In the genomic region with DNA sequence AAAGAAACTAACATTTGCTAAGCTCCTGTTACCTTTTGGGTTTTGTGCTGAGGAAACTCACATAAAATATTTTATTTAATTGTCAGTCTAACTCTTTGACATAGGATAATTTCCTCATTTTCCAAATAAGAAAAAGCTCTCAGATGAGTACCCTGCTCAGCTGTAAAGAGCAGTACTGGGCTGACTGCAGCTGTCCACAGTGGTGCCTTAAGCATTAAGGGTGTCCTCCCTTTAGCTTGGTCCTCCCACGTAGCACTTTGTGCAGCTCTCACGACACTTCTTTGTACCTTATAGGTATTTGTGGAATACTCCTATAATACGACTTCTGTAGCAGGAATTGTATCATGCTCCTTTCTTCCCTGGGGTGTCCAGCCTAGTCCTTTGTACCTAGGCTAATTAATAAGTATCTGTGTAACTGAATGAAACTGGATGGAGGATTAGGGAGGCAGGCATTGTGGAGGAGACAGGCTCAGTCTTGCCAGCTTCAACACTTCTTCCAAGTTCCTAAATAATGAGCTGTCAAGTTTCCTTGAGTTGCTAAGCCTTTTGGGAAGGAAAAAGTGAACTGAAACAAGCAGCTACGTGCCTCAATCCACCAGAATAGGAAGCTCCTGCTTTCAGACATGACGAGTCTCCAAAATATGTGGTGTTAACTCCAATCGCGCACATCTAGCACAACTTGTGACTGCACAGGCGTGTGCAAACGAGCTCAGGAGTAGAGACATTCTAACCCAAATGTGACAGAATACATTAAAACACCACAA, we compare ENCODE assay signal across 16 cellular contexts.
DNase-seq lines count a peak whose midpoint lies in the region; ATAC-seq and TF ChIP-seq lines count a peak whose summit lies in the region.
"Had no signal": no experiment of that assay in that cellular context is flagged by ENCODE, and none has a peak within 500 bp of the region (broad histone marks: within the 10 kb centered on the region; RNA-seq: fewer than 3 reads in every experiment).

No MANE protein-coding gene starts in this region.

- no peak overlapping the region for H3K4me3 ChIP-seq in epithelial cell of esophagus (ENCODE audit: low read length)
- H3K4me3 ChIP-seq in osteoblast (ENCODE audit: insufficient read depth, low read length), result no peak overlapping the region
- no peak overlapping the region for H3K4me3 ChIP-seq in gastrocnemius medialis
- H3K4me3 ChIP-seq: left ventricle myocardium inferior, spleen, upper lobe of right lung had no signal

- TF ChIP-seq POLR2A in gastrocnemius medialis (IDR thresholded peaks at IDR 0.05), result no peak

- TF ChIP-seq CTCF in epithelial cell of esophagus (IDR thresholded peaks at IDR 0.05; ENCODE audit: insufficient read depth, low read depth, low read length, missing control alignments) (no peak), osteoblast (IDR thresholded peaks at IDR 0.05; ENCODE audit: extremely low read depth, low read depth, low read length) (no peak), gastrocnemius medialis (IDR thresholded peaks at IDR 0.05 in 4 of 5, conservative IDR thresholded peaks at IDR 0.05 in 1 of 5) (no peak), GM13977 (IDR thresholded peaks at IDR 0.05; ENCODE audit: extremely low read depth, insufficient read depth, missing control alignments) (no peak)

- ATAC-seq in gastrocnemius medialis (no peak), GM19351 (IDR thresholded peaks at IDR 0.05; ENCODE audit: unreplicated experiment) (no peak)
- ATAC-seq: activated CD8-positive, alpha-beta memory T cell treated with anti-CD3 and anti-CD28 coated beads, Interleukin-2, amount 10 ng/mL, durations not matched to agents 7 days and 5 days; upper lobe of right lung had no signal

- no peaks in the 10 kb centered on the region for H4K20me1 ChIP-seq in osteoblast (ENCODE audit: insufficient read depth, low read length)

- intact Hi-C loops in gastrocnemius medialis (cut with DNase I; ENCODE audit: low total_unique reads), result no loop called here

- in situ Hi-C loops in gastrocnemius medialis (cut with MboI; ENCODE audit: low sequenced_read_pairs in 4 of 4), result no loop called here
- in situ Hi-C loops in GM13977 (cut with MboI; ENCODE audit: low pct_unique_long_range_greater_than_20kb, low sequenced_read_pairs, unreplicated experiment), result no loop called here

- peak overlapping the region; percentile 51 for H3K4me2 ChIP-seq in osteoblast (ENCODE audit: insufficient read depth, low read length)

- H3K4me1 ChIP-seq in osteoblast (ENCODE audit: insufficient read depth, low read length) (peaks cover 5% of the 10 kb centered on the region), gastrocnemius medialis (no peaks in the 10 kb centered on the region)
- H3K4me1 ChIP-seq: left ventricle myocardium inferior, upper lobe of right lung had no signal

- no peak overlapping the region for H3K27ac ChIP-seq in osteoblast (ENCODE audit: low read depth, low read length)
- H3K27ac ChIP-seq in gastrocnemius medialis, result no peak overlapping the region
- H3K27ac ChIP-seq: left ventricle myocardium inferior, upper lobe of right lung, WERI-Rb-1 had no signal

- no peaks in the 10 kb centered on the region for H3K36me3 ChIP-seq in osteoblast (ENCODE audit: insufficient read depth, low read length)
- H3K36me3 ChIP-seq in gastrocnemius medialis, result no peaks in the 10 kb centered on the region
- H3K36me3 ChIP-seq: left ventricle myocardium inferior, spleen, upper lobe of right lung, WERI-Rb-1 had no signal

- H3K9me3 ChIP-seq in osteoblast (ENCODE audit: low read depth, low read length) (peaks cover 3% of the 10 kb centered on the region), gastrocnemius medialis (no peaks in the 10 kb centered on the region)
- H3K9me3 ChIP-seq: upper lobe of right lung had no signal

- no peaks in the 10 kb centered on the region for H3K27me3 ChIP-seq in osteoblast (ENCODE audit: insufficient read depth, low read length)
- H3K27me3 ChIP-seq in gastrocnemius medialis, result no peaks in the 10 kb centered on the region
- H3K27me3 ChIP-seq: spleen, upper lobe of right lung had no signal

- peak overlapping the region; percentile 39 for H2AFZ ChIP-seq in osteoblast (ENCODE audit: low read length)

- DNase-seq in Ammon's horn (ENCODE audit: low spot score), result peak; percentile 32
- DNase-seq in MV-4-11 (lab: John Stamatoyannopoulos, UW), result peak; percentile 93
- peak; percentile 100 for DNase-seq in epithelial cell of esophagus (ENCODE audit: low read depth)
- no peak for DNase-seq in osteoblast (ENCODE audit: insufficient read length, low spot score, missing footprints)
- no peak for DNase-seq in DMS79 treated with DMSO at 0.1 percent for 48 hours (lab: John Stamatoyannopoulos, UW)
- DNase-seq in gastrocnemius medialis, result no peak
- DNase-seq in GM13977 (ENCODE audit: low spot score), result no peak
- DNase-seq: activated CD8-positive, alpha-beta memory T cell treated with anti-CD3 and anti-CD28 coated beads, Interleukin-2, amount 10 ng/mL, durations not matched to agents 7 days and 5 days; DMS153; H7; left ventricle myocardium inferior; NCI-H1417; spleen; upper lobe of right lung; WERI-Rb-1 had no signal

- H3K79me2 ChIP-seq in osteoblast (ENCODE audit: insufficient read depth, low read length), result no peaks in the 10 kb centered on the region

Comparison
In these comparisons a context has a peak if more than half of its experiments do, and no peak if none do; other contexts are left out.
1. DNase-seq: peak in Ammon's horn (single experiment), MV-4-11 (single experiment) and epithelial cell of esophagus (single experiment); none in osteoblast (single experiment), DMS79 treated with DMSO at 0.1 percent for 48 hours (single experiment), gastrocnemius medialis (0 of 2) and GM13977 (single experiment).